In the genomic region with DNA sequence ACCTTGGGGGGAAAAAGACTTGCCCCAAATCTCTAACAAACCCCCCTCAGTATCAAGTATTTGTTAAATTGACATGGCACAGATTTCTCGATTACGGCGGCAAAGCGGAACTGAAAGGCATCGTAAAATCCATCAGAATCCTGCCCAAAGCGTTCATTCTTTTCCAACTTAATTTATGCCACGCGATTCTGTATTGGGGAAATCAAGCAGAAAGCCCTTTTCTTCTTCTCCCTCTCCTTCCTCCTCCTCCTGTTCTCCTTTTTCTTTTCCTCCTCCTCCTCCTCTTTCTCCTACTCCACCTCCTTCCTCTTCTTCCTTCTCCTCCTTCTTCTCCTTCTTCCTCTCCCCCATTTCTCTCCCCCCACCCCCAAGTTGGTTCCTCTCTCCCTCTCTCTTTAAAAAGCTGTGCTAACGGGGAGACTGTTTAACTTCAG, we compare ENCODE assay signal across 14 cellular contexts. TPM values are rescaled to one million over a fixed set of nuclear protein-coding genes. Genes with fewer than 3 reads are reported as not detected.
A peak's percentile ranks its signal among the peaks of the same experiment; 100 is the strongest.
DNase-seq lines count a peak whose midpoint lies in the region; TF ChIP-seq lines count a peak whose summit lies in the region.
"Had no signal": no experiment of that assay in that cellular context is flagged by ENCODE, and none has a peak within 500 bp of the region (broad histone marks: within the 10 kb centered on the region; RNA-seq: fewer than 3 reads in every experiment).

No MANE protein-coding gene starts in this region.

- peaks cover 0 to 8% (median 1%) of the 10 kb centered on the region in 3 donors for H3K36me3 Mint-ChIP-seq in CD8-positive, alpha-beta memory T cell

- H3K9me3 ChIP-seq in CD8-positive, alpha-beta memory T cell (ENCODE audit: low read length), result no peaks in the 10 kb centered on the region
- H3K9me3 ChIP-seq in OCI-LY3 (ENCODE audit: insufficient read depth, low read length) (no peaks in the 10 kb centered on the region), esophagus muscularis mucosa (no peaks in the 10 kb centered on the region), osteoblast (ENCODE audit: low read depth, low read length) (no peaks in the 10 kb centered on the region), tibial nerve (no peaks in the 10 kb centered on the region)
- H3K9me3 ChIP-seq: BLaER1 treated with 17β-estradiol and CSF1 and Interleukin-3, amounts not matched to agents 10 nM and 100 nM; psoas muscle; vagina had no signal

- no peaks in the 10 kb centered on the region for H3K9me3 Mint-ChIP-seq in CD8-positive, alpha-beta memory T cell

- H2AFZ ChIP-seq in OCI-LY3 (ENCODE audit: low read depth, low read length), result no peak overlapping the region
- H2AFZ ChIP-seq in osteoblast (ENCODE audit: low read length), result no peak overlapping the region

- H3K4me3 ChIP-seq in CD8-positive, alpha-beta memory T cell (ENCODE audit: low read length), result peak overlapping the region; percentile 4
- H3K4me3 ChIP-seq in OCI-LY3 (ENCODE audit: low read length) (no peak overlapping the region), esophagus muscularis mucosa (peak overlapping the region in 3 of 4 donors; percentile 9 to 76 (median 21)), osteoblast (ENCODE audit: insufficient read depth, low read length) (no peak overlapping the region), tibial nerve (peak overlapping the region in 1 of 4 donors; percentile 2)
- H3K4me3 ChIP-seq: psoas muscle, vagina had no signal

- H3K4me1 Mint-ChIP-seq in CD8-positive, alpha-beta memory T cell, result peaks cover 41 to 57% (median 44%) of the 10 kb centered on the region in 3 donors

- no peaks in the 10 kb centered on the region for H3K36me3 ChIP-seq in CD8-positive, alpha-beta memory T cell (ENCODE audit: insufficient read depth, low read length)
- H3K36me3 ChIP-seq in OCI-LY3 (replicated peaks; ENCODE audit: low read depth, low read length) (no peaks in the 10 kb centered on the region), esophagus muscularis mucosa (no peaks in the 10 kb centered on the region), osteoblast (ENCODE audit: insufficient read depth, low read length) (no peaks in the 10 kb centered on the region), tibial nerve (no peaks in the 10 kb centered on the region)
- H3K36me3 ChIP-seq: vagina had no signal

- TF ChIP-seq POLR2A in esophagus muscularis mucosa (IDR thresholded peaks at IDR 0.05; ENCODE audit: low read depth) (no peak), tibial nerve (IDR thresholded peaks at IDR 0.05) (no peak)

- TF ChIP-seq CTCF in OCI-LY3 (IDR thresholded peaks at IDR 0.05; ENCODE audit: low read depth, low read length), result no peak
- no peak for TF ChIP-seq CTCF in esophagus muscularis mucosa (IDR thresholded peaks at IDR 0.05)
- TF ChIP-seq CTCF in osteoblast (IDR thresholded peaks at IDR 0.05; ENCODE audit: extremely low read depth, low read depth, low read length), result no peak
- no peak for TF ChIP-seq CTCF in tibial nerve (IDR thresholded peaks at IDR 0.05)

- POLR2A ChIA-PET in CD8-positive, alpha-beta memory T cell (lab: Charles Lee), result no interaction called here

- WGBS in esophagus muscularis mucosa, result 18% methylated on average over 9 of the region's 9 CpGs
- WGBS in tibial nerve, 2 donors, result 8 to 12% methylated on average over 9 of the region's 9 CpGs

- no peak overlapping the region for H3K9ac ChIP-seq in OCI-LY3 (ENCODE audit: low read length)
- H3K9ac ChIP-seq: BLaER1 treated with 17β-estradiol and CSF1 and Interleukin-3, amounts not matched to agents 10 nM and 100 nM had no signal

- H3K79me2 ChIP-seq in OCI-LY3 (ENCODE audit: low read length) (no peaks in the 10 kb centered on the region), osteoblast (ENCODE audit: insufficient read depth, low read length) (no peaks in the 10 kb centered on the region)

- peak overlapping the region; percentile 28 for H3K4me2 ChIP-seq in OCI-LY3 (ENCODE audit: low read length)
- H3K4me2 ChIP-seq in osteoblast (ENCODE audit: insufficient read depth, low read length), result peak overlapping the region; percentile 51

- intact Hi-C loops in esophagus muscularis mucosa (cut with DNase I), result loop anchor here (10.0 kb wide), 2 partner anchors 329 to 459 kb away; no protein-coding TSS in a partner anchor

- CTCF ChIA-PET in CD8-positive, alpha-beta memory T cell (lab: Charles Lee), result interaction anchor here (0.8 to 2.6 kb wide), 4 partner anchors 15 to 462 kb away, joined by 3 to 9 read pairs (median 5); no protein-coding TSS in a partner anchor

- H3K27me3 ChIP-seq in CD8-positive, alpha-beta memory T cell (ENCODE audit: insufficient read depth, low read length, poor library complexity, severe bottlenecking), result peaks cover 56% of the 10 kb centered on the region
- H3K27me3 ChIP-seq in OCI-LY3 (ENCODE audit: low read depth, low read length) (peaks cover 8% of the 10 kb centered on the region; the same call in 1 of the 2 replicates), esophagus muscularis mucosa (peaks cover 13 to 92% (median 63%) of the 10 kb centered on the region in 4 donors), osteoblast (ENCODE audit: insufficient read depth, low read length) (peaks cover 95% of the 10 kb centered on the region), tibial nerve (peaks cover 6 to 91% of the 10 kb centered on the region in 2 donors)

- peak overlapping the region in 5 of 7 donors; percentile 4 to 82 (median 26) for H3K4me3 Mint-ChIP-seq in CD8-positive, alpha-beta memory T cell

- H4K20me1 ChIP-seq in OCI-LY3 (ENCODE audit: insufficient read depth, low read length) (no peaks in the 10 kb centered on the region), osteoblast (ENCODE audit: insufficient read depth, low read length) (no peaks in the 10 kb centered on the region)

- TF ChIP-seq EP300 in esophagus muscularis mucosa (IDR thresholded peaks at IDR 0.05) (no peak), tibial nerve (IDR thresholded peaks at IDR 0.05) (no peak)

- H3K27me3 Mint-ChIP-seq in CD8-positive, alpha-beta memory T cell, result peaks cover 51 to 54% of the 10 kb centered on the region in 2 donors

- peaks cover 43% of the 10 kb centered on the region for H3K4me1 ChIP-seq in CD8-positive, alpha-beta memory T cell (ENCODE audit: insufficient read depth, low read length)
- H3K4me1 ChIP-seq in OCI-LY3 (ENCODE audit: low read length), result no peaks in the 10 kb centered on the region
- H3K4me1 ChIP-seq in esophagus muscularis mucosa, result peaks cover 56 to 89% (median 78%) of the 10 kb centered on the region in 4 donors
- no peaks in the 10 kb centered on the region for H3K4me1 ChIP-seq in osteoblast (ENCODE audit: insufficient read depth, low read length)
- peaks cover 0 to 84% (median 57%) of the 10 kb centered on the region in 4 donors for H3K4me1 ChIP-seq in tibial nerve

- DNase-seq in CD8-positive, alpha-beta memory T cell, result no peak
- DNase-seq in esophagus muscularis mucosa (ENCODE audit: extremely low spot score) (no peak), osteoblast (ENCODE audit: insufficient read length, low spot score, missing footprints) (peak; percentile 55), NCI-H1417 (lab: John Stamatoyannopoulos, UW) (no peak), tibial nerve (ENCODE audit: low spot score in 2 of 2) (no peak), inferior parietal cortex (ENCODE audit: extremely low spot score) (no peak), NCI-H146 treated with DMSO at 0.1 percent for 48 hours (lab: John Stamatoyannopoulos, UW; ENCODE audit: unreplicated experiment) (no peak)
- DNase-seq: activated CD4-positive, CD25-positive, alpha-beta regulatory T cell; activated CD8-positive, alpha-beta memory T cell treated with anti-CD3 and anti-CD28 coated beads, Interleukin-2, amount 50 U/mL, for 4 hours; psoas muscle had no signal

- H3K27ac Mint-ChIP-seq in CD8-positive, alpha-beta memory T cell, result no peak overlapping the region

- no peak overlapping the region for H3K27ac ChIP-seq in CD8-positive, alpha-beta memory T cell (ENCODE audit: low read depth, low read length)
- H3K27ac ChIP-seq in OCI-LY3 (ENCODE audit: low read length) (no peak overlapping the region), esophagus muscularis mucosa (replicated peaks in 1 of 4) (no peak overlapping the region), osteoblast (ENCODE audit: low read depth, low read length) (no peak overlapping the region), tibial nerve (no peak overlapping the region)
- H3K27ac ChIP-seq: BLaER1 treated with 17β-estradiol and CSF1 and Interleukin-3, amounts not matched to agents 10 nM and 100 nM; psoas muscle had no signal

RNA-seq across cellular contexts. Expression of gene DLL1, which starts 2.5 kb away (rescaled TPM):
- total RNA-seq in CD8-positive, alpha-beta memory T cell, result under 1 TPM; 0.79 to 0.86 TPM
- polyA plus RNA-seq in CD8-positive, alpha-beta memory T cell, result 0.49 TPM
- total RNA-seq in esophagus muscularis mucosa, result 1 to 10 TPM; 3.7 to 8.8 (median 6.6) TPM
- total RNA-seq in osteoblast, result 0.29 and 0.36 TPM in 2 replicates
- 1 to 10 TPM; 3.3 to 7.9 (median 6.6) TPM for total RNA-seq in tibial nerve
- total RNA-seq: HepG2 had no signal
- polyA plus RNA-seq: HepG2 had no signal

RNA-seq across cellular contexts. Expression of gene FAM120B, which starts 13.1 kb away (rescaled TPM):
- total RNA-seq in CD8-positive, alpha-beta memory T cell, result 10 to 100 TPM; 19.1 to 20.9 TPM
- polyA plus RNA-seq in CD8-positive, alpha-beta memory T cell, result 29.8 TPM
- total RNA-seq in esophagus muscularis mucosa (10 to 100 TPM; 28.1 to 49.0 (median 33.7) TPM), osteoblast (13.4 and 17.1 TPM in 2 replicates), tibial nerve (10 to 100 TPM; 26.0 to 35.4 (median 32.1) TPM)

Comparison
In these comparisons a context has a peak if more than half of its experiments do, and no peak if none do; other contexts are left out.
1. H3K4me3 ChIP-seq: peak in CD8-positive, alpha-beta memory T cell (single experiment) and esophagus muscularis mucosa (3 of 4); none in OCI-LY3 (single experiment) and osteoblast (single experiment).